Comparison of ENCODE assay signal across 8 cellular contexts in genomic region chr4:140243345-140243753, GRCh38.
DNase-seq lines count a peak whose midpoint lies in the region; TF ChIP-seq lines count a peak whose summit lies in the region.

No MANE protein-coding gene starts in this region.

- peak overlapping the region; percentile 13 for H3K4me3 ChIP-seq in HAP-1
- peak overlapping the region; percentile 72 for H3K4me3 ChIP-seq in Loucy (ENCODE audit: low read length, poor library complexity, severe bottlenecking)

- TF ChIP-seq CTCF in Loucy (conservative IDR thresholded peaks at IDR 0.05; ENCODE audit: low read length): no peak
- no peak for TF ChIP-seq CTCF in mesothelial cell of epicardium (IDR thresholded peaks at IDR 0.05; ENCODE audit: unreplicated experiment)

- no peaks in the 10 kb centered on the region for H3K9me2 ChIP-seq in Loucy (replicated peaks; ENCODE audit: low read depth, low read length)

- H3K4me1 ChIP-seq in HAP-1 (peaks cover 17% of the 10 kb centered on the region), Loucy (ENCODE audit: insufficient read depth, low read length, poor library complexity, severe bottlenecking) (peaks cover 64% of the 10 kb centered on the region)

- peak overlapping the region; percentile 79 for H2AFZ ChIP-seq in Loucy (ENCODE audit: low read length)

- no peaks in the 10 kb centered on the region for H4K20me1 ChIP-seq in Loucy (ENCODE audit: insufficient read depth, low read length, poor library complexity, severe bottlenecking)

- peak; percentile 9 for DNase-seq in stimulated activated CD4-positive, alpha-beta T cell treated with anti-CD3 and anti-CD28 coated beads, Interleukin-12 subunit alpha, Interleukin-12 subunit beta, amount 100 ng/mL, for 4 hours
- DNase-seq in stimulated activated CD4-positive, alpha-beta T cell treated with anti-CD3 and anti-CD28 coated beads, Interleukin-4, amount 100 ng/mL, for 24 hours: no peak
- DNase-seq in HAP-1 (ENCODE audit: low spot score in 2 of 2) (peak; percentile 77 to 78), SW480 (ENCODE audit: low spot score) (peak; percentile 22), mesothelial cell of epicardium (ENCODE audit: low spot score in 2 of 2, unreplicated experiment in 2 of 2) (no peak), cerebellar nuclear complex (lab: John Stamatoyannopoulos, UW) (no peak), cortex of kidney (lab: John Stamatoyannopoulos, UW) (no peak)

- peaks cover 48% of the 10 kb centered on the region for H3K4me1 Mint-ChIP-seq in mesothelial cell of epicardium

- H3K36me3 ChIP-seq in HAP-1 (replicated peaks) (no peaks in the 10 kb centered on the region), Loucy (ENCODE audit: insufficient read depth, low read length) (no peaks in the 10 kb centered on the region)

- H3K4me2 ChIP-seq in Loucy (ENCODE audit: low read depth, low read length, poor library complexity, severe bottlenecking): peak overlapping the region; percentile 91

- no peaks in the 10 kb centered on the region; the same call in 1 of the 2 replicates for H3F3A ChIP-seq in Loucy (ENCODE audit: low read depth)

- H3K36me3 Mint-ChIP-seq in mesothelial cell of epicardium: no peaks in the 10 kb centered on the region

- H3K9me3 ChIP-seq in HAP-1: no peaks in the 10 kb centered on the region
- H3K9me3 ChIP-seq in Loucy (ENCODE audit: insufficient read depth, low read depth, low read length): no peaks in the 10 kb centered on the region

- H3K9ac ChIP-seq in Loucy (ENCODE audit: low read depth, low read length, poor library complexity, severe bottlenecking): peak overlapping the region; percentile 79

- no peaks in the 10 kb centered on the region for H3K79me2 ChIP-seq in Loucy (ENCODE audit: insufficient read depth, low read length)

- in situ Hi-C loops in HAP-1 (cut with MboI; ENCODE audit: low sequenced_read_pairs): no loop called here

- H3K27me3 ChIP-seq in HAP-1 (ENCODE audit: low read depth) (no peaks in the 10 kb centered on the region), Loucy (ENCODE audit: insufficient read depth, low read length, poor library complexity, severe bottlenecking) (no peaks in the 10 kb centered on the region)

- no peaks in the 10 kb centered on the region for H3K9me3 Mint-ChIP-seq in mesothelial cell of epicardium

- no peak overlapping the region for H3K4me3 Mint-ChIP-seq in mesothelial cell of epicardium

- H3K27me3 Mint-ChIP-seq in mesothelial cell of epicardium (ENCODE audit: low read depth): no peaks in the 10 kb centered on the region

- peak overlapping the region; percentile 89 for H3K27ac Mint-ChIP-seq in mesothelial cell of epicardium

Comparison
In these comparisons a context has a peak if more than half of its experiments do, and no peak if none do; other contexts are left out.
1. DNase-seq: peak in stimulated activated CD4-positive, alpha-beta T cell treated with anti-CD3 and anti-CD28 coated beads, Interleukin-12 subunit alpha, Interleukin-12 subunit beta, amount 100 ng/mL, for 4 hours (single experiment), HAP-1 (2 of 2) and SW480 (single experiment); none in stimulated activated CD4-positive, alpha-beta T cell treated with anti-CD3 and anti-CD28 coated beads, Interleukin-4, amount 100 ng/mL, for 24 hours (single experiment), mesothelial cell of epicardium (0 of 2), cerebellar nuclear complex (0 of 2) and cortex of kidney (single experiment).